34 cellular contexts compared by ENCODE assay signal in the genomic region with DNA sequence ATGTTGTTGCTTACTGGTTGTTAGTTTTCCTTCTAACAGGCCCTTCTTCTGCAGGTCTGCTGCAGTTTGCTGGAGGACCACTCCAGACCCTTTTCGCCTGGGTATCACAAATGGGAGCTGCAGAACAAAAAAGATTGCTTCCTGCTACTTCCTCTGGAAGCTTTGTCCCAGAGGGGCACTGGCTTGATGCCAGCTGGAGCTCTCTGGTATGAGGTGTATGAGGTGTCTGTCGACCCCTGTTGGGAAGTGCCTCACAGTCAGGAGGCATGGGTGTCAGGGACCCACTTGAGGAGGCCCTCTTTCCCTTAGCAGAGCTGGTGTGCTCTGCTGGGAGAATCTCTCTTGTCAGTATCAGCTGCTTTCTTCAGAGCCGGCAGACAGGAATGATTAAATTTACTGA.
"Had no signal": no experiment of that assay in that cellular context is flagged by ENCODE, and none has a peak within 500 bp of the region (broad histone marks: within the 10 kb centered on the region; RNA-seq: fewer than 3 reads in every experiment).

No MANE protein-coding gene starts in this region.

- H3K4me3 ChIP-seq: MG63 had no signal

- H3K9ac ChIP-seq: KMS-11 had no signal

- DNase-seq: Karpas-422, Kasumi-1, MG63, MM.1S, MV-4-11, NCI-H1048, NCI-H1092, NCI-H1092 treated with DMSO at 0.1 percent for 48 hours, NCI-H1105, NCI-H1105 treated with DMSO at 0.1 percent for 48 hours, NCI-H1417, NCI-H1417 treated with DMSO at 0.1 percent for 48 hours, NCI-H1436, NCI-H1436 treated with DMSO at 0.1 percent for 48 hours, NCI-H146, NCI-H1694, NCI-H1694 treated with DMSO at 0.1 percent for 48 hours, NCI-H187, NCI-H187 treated with DMSO at 0.1 percent for 48 hours, NCI-H1930, NCI-H2029, NCI-H2029 treated with DMSO at 0.1 percent for 48 hours, NCI-H2081, NCI-H2081 treated with DMSO at 0.1 percent for 48 hours, NCI-H2107, NCI-H2171, NCI-H2171 treated with DMSO at 0.1 percent for 48 hours, NCI-H2227 treated with DMSO at 0.1 percent for 48 hours, NCI-H226, NCI-H345, NCI-H446, NCI-H446 treated with DMSO at 0.1 percent for 48 hours, NCI-H510A had no signal

- H3K27ac ChIP-seq: KMS-11 had no signal

- H3K36me3 ChIP-seq: MG63 had no signal

- H3K9me3 ChIP-seq: MG63 had no signal
